8 cellular contexts compared by ENCODE assay signal in the genomic region with DNA sequence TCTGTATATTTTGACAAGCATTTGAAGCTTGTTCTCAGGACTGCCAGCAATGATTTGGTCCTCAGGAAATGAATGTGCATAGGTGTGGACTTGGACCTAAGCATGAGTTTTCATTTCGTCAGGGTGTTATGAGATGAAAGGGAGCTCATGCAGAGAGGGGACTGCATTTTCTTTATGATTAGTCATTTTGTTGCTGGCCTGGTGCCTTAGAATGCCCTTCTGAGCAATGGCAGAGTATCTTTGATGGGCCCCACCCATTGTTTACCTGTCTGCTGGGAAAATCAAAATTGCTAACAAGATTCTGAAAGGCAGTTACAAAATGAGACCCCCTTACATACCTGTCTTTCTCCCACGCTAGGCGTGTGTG. TPM values are rescaled to one million over a fixed set of nuclear protein-coding genes. Genes with fewer than 3 reads are reported as not detected.
DNase-seq lines count a peak whose midpoint lies in the region; ATAC-seq and TF ChIP-seq lines count a peak whose summit lies in the region.

No MANE protein-coding gene starts in this region.

- peak; percentile 52 for DNase-seq in GM06990 (ENCODE audit: extremely low read depth, insufficient read length)
- peak; percentile 94 for DNase-seq in LoVo (ENCODE audit: low spot score)
- DNase-seq in right atrium auricular region (ENCODE audit: low spot score) = no peak
- no peak for DNase-seq in Peyer's patch
- DNase-seq in ureter (ENCODE audit: low spot score) = no peak
- DNase-seq in activated CD4-positive, alpha-beta T cell treated with anti-CD3 and anti-CD28 coated beads for 4 hours = no peak

- peak; percentile 65 for ATAC-seq in GM21576 (IDR thresholded peaks at IDR 0.05; ENCODE audit: unreplicated experiment)
- no peak for ATAC-seq in SK-N-SH treated with all-trans-retinoic acid at 6 μM for 48 hours

- no peaks in the 10 kb centered on the region for H3K9me3 ChIP-seq in right atrium auricular region
- no peaks in the 10 kb centered on the region for H3K9me3 ChIP-seq in Peyer's patch

- H3K27me3 ChIP-seq in GM06990 (replicated peaks; ENCODE audit: control insufficient read depth, insufficient read depth, low read length) (no peaks in the 10 kb centered on the region), right atrium auricular region (no peaks in the 10 kb centered on the region), Peyer's patch (no peaks in the 10 kb centered on the region)

- TF ChIP-seq CTCF in GM06990 (IDR thresholded peaks at IDR 0.05; ENCODE audit: insufficient read depth, low read length, poor library complexity, severe bottlenecking) (no peak), right atrium auricular region (IDR thresholded peaks at IDR 0.05) (no peak), Peyer's patch (IDR thresholded peaks at IDR 0.05) (no peak)

- H3K4me1 ChIP-seq in right atrium auricular region (peaks cover 0 to 12% of the 10 kb centered on the region in 2 donors), Peyer's patch (peaks cover 0 to 10% (median 2%) of the 10 kb centered on the region in 4 donors)

- no peak for TF ChIP-seq POLR2A in Peyer's patch (IDR thresholded peaks at IDR 0.05)

- H3K27ac ChIP-seq in right atrium auricular region (peak overlapping the region; percentile 61 to 69), Peyer's patch (peak overlapping the region in 2 of 4 donors; percentile 38 to 63)

- no peaks in the 10 kb centered on the region; the same call in 1 of the 2 replicates for H3K36me3 ChIP-seq in GM06990 (ENCODE audit: control insufficient read depth, insufficient read depth, low read length)
- H3K36me3 ChIP-seq in right atrium auricular region = peaks cover 6% of the 10 kb centered on the region
- peaks cover 0 to 18% (median 0%) of the 10 kb centered on the region in 3 donors for H3K36me3 ChIP-seq in Peyer's patch

- no peak overlapping the region for H3K4me3 ChIP-seq in GM06990 (replicated peaks; ENCODE audit: low read depth, low read length)
- H3K4me3 ChIP-seq in right atrium auricular region = no peak overlapping the region
- no peak overlapping the region for H3K4me3 ChIP-seq in Peyer's patch

TF ChIP-seq in SK-N-SH treated with all-trans-retinoic acid at 6 μM for 48 hours, 23 proteins besides CTCF, POLR2A, EP300 and RAD21:
- TF ChIP-seq OSR1 (CRISPR knock-in tag; IDR thresholded peaks at IDR 0.05) (no peak), ISL1 (CRISPR knock-in tag; IDR thresholded peaks at IDR 0.05) (no peak), RARB (CRISPR knock-in tag; IDR thresholded peaks at IDR 0.05) (no peak)

RNA-seq across cellular contexts. Expression of gene MTHFD1L, which starts 51.5 kb away (rescaled TPM):
- total RNA-seq in right atrium auricular region = 10 to 100 TPM in 1 of 2 donors, 1 to 10 TPM in 1; 4.1 to 12.2 TPM
- 10 to 100 TPM in 1 of 4 donors, 1 to 10 TPM in 3; 4.3 to 23.1 (median 4.7) TPM for total RNA-seq in Peyer's patch
- 74.5 TPM for total RNA-seq in ureter

Comparison
In these comparisons a context has a peak if more than half of its experiments do, and no peak if none do; other contexts are left out.
1. DNase-seq: peak in GM06990 (single experiment) and LoVo (single experiment); none in right atrium auricular region (single experiment), Peyer's patch (0 of 3), ureter (single experiment) and activated CD4-positive, alpha-beta T cell treated with anti-CD3 and anti-CD28 coated beads for 4 hours (0 of 2).